Comparison of ENCODE assay signal across 18 cellular contexts in genomic region chr7:94188350-94188749, GRCh38.
DNase-seq lines count a peak whose midpoint lies in the region; ATAC-seq and TF ChIP-seq lines count a peak whose summit lies in the region.
"Had no signal": no experiment of that assay in that cellular context is flagged by ENCODE, and none has a peak within 500 bp of the region (broad histone marks: within the 10 kb centered on the region; RNA-seq: fewer than 3 reads in every experiment).

No MANE protein-coding gene starts in this region.

- peak overlapping the region; percentile 88 for H2BK5ac ChIP-seq in IMR-90 (ENCODE audit: low read depth, low read length, poor library complexity, severe bottlenecking)

- H3K4me2 ChIP-seq in IMR-90 (ENCODE audit: low read depth, low read length): no peak overlapping the region

- no peaks in the 10 kb centered on the region for H3K36me3 ChIP-seq in IMR-90 (ENCODE audit: control insufficient read depth, insufficient read depth, low read length)
- H3K36me3 ChIP-seq: BE2C, SJCRH30 had no signal

- no peak overlapping the region for H3K14ac ChIP-seq in IMR-90 (replicated peaks; ENCODE audit: low read depth, low read length)

- H3K9me1 ChIP-seq in IMR-90 (ENCODE audit: insufficient read depth, low read length): peaks cover 3% of the 10 kb centered on the region; the same call in 1 of the 2 replicates

- ATAC-seq in IMR-90 (ENCODE audit: low read depth) (no peak), HG03108 (IDR thresholded peaks at IDR 0.05; ENCODE audit: unreplicated experiment) (no peak)

- no peak overlapping the region for H2AFZ ChIP-seq in IMR-90 (replicated peaks; ENCODE audit: low read length, poor library complexity)

- peak overlapping the region; percentile 74; the same call in 1 of the 2 replicates for H2BK20ac ChIP-seq in IMR-90 (ENCODE audit: low read depth, low read length)

- no peaks in the 10 kb centered on the region for H4K20me1 ChIP-seq in IMR-90 (ENCODE audit: insufficient read depth, low read length)

- no peaks in the 10 kb centered on the region for H3K27me3 Mint-ChIP-seq in osteocyte (ENCODE audit: unreplicated experiment)

- H2BK15ac ChIP-seq in IMR-90 (ENCODE audit: low read depth, low read length): peak overlapping the region; percentile 92; the same call in 2 of the 3 replicates

- BruUV-seq in IMR-90 (replicated peaks; lab: Mats Ljungman, UMichigan): no TSS peak

- peak overlapping the region; percentile 10; the same call in 1 of the 2 replicates for H3K4ac ChIP-seq in IMR-90 (ENCODE audit: low read depth, low read length)

- dilution Hi-C loops in IMR-90 (cut with HindIII; ENCODE audit: low sequenced_read_pairs, unreplicated experiment): no loop called here

- peaks cover 27% of the 10 kb centered on the region for H3K9me3 Mint-ChIP-seq in osteocyte (ENCODE audit: unreplicated experiment)

- no peak for TF ChIP-seq RAD21 in IMR-90 (IDR thresholded peaks at IDR 0.05; ENCODE audit: low read length)

- H3K23ac ChIP-seq in IMR-90 (ENCODE audit: low read depth, low read length): no peak overlapping the region

- peak; percentile 13 for DNase-seq in AG10803 (ENCODE audit: low read depth)
- no peak for DNase-seq in IMR-90
- peak; percentile 6 for DNase-seq in fibroblast of gingiva (ENCODE audit: low read depth)
- no peak for DNase-seq in osteocyte (ENCODE audit: extremely low spot score, unreplicated experiment)
- DNase-seq in DMS79 (lab: John Stamatoyannopoulos, UW): no peak
- DNase-seq in NCI-H2171 (lab: John Stamatoyannopoulos, UW): no peak
- DNase-seq: BE2C, DMS53, EL, KG1, NCI-H1092 treated with DMSO at 0.1 percent for 48 hours, NCI-H1436 treated with DMSO at 0.1 percent for 48 hours, NCI-H2029, NCI-H345, NCI-H526, SJCRH30 had no signal

- POLR2A ChIA-PET in IMR-90 (lab: Charles Lee; ENCODE audit: unreplicated experiment): interaction anchor here (0.5 kb wide), 1 partner anchor 69 kb away, joined by 3 read pairs; no protein-coding TSS in a partner anchor

- no peak for TF ChIP-seq CTCF in AG10803 (conservative IDR thresholded peaks at IDR 0.05; ENCODE audit: low read length)
- TF ChIP-seq CTCF in IMR-90 (conservative IDR thresholded peaks at IDR 0.05; ENCODE audit: low read depth, low read length): no peak
- no peak for TF ChIP-seq CTCF in osteocyte (IDR thresholded peaks at IDR 0.05)

- H3K79me1 ChIP-seq in IMR-90 (ENCODE audit: low read depth in 1 of 2, low read length in 2 of 2): no peaks in the 10 kb centered on the region; a peak in 1 of 4 replicates

- no peaks in the 10 kb centered on the region for H3K9me3 ChIP-seq in IMR-90 (ENCODE audit: control insufficient read depth, insufficient read depth, low read length)
- H3K9me3 ChIP-seq: BE2C had no signal

- no peak overlapping the region for H3K56ac ChIP-seq in IMR-90 (ENCODE audit: extremely low read depth, insufficient read depth, low read length)

- H2BK120ac ChIP-seq in IMR-90 (ENCODE audit: low read depth, low read length): peak overlapping the region; percentile 37; the same call in 1 of the 2 replicates

- 0 out of 4 replicates have a peak overlapping the region, but pooled peaks have one; percentile 3 to 10 for H4K8ac ChIP-seq in IMR-90 (ENCODE audit: low read depth in 2 of 2, low read length in 2 of 2)

- CTCF ChIA-PET in IMR-90 (lab: Yijun Ruan, JAX): no interaction called here

- no peak overlapping the region for H3K4me3 Mint-ChIP-seq in osteocyte (ENCODE audit: unreplicated experiment)

- peaks cover 47% of the 10 kb centered on the region for H3K4me1 Mint-ChIP-seq in osteocyte (ENCODE audit: unreplicated experiment)

- H3K4me3 ChIP-seq in AG10803 (ENCODE audit: low read length): no peak overlapping the region
- no peak overlapping the region for H3K4me3 ChIP-seq in IMR-90 (ENCODE audit: insufficient read depth, low read depth, low read length)
- H3K4me3 ChIP-seq: SJCRH30 had no signal

- H4K91ac ChIP-seq in IMR-90 (ENCODE audit: insufficient read depth, low read depth, low read length): no peak overlapping the region

- peak overlapping the region; percentile 69; the same call in 1 of the 2 replicates for H4K5ac ChIP-seq in IMR-90 (ENCODE audit: low read depth, low read length)

- intact Hi-C loops in IMR-90 (cut with micrococcal nuclease): no loop called here

- H3K27ac Mint-ChIP-seq in osteocyte (ENCODE audit: unreplicated experiment): peak overlapping the region; percentile 31

- H3K27ac ChIP-seq in IMR-90 (ENCODE audit: insufficient read depth, low read length): no peak overlapping the region
- H3K27ac ChIP-seq: HL-60, SJCRH30 had no signal

- no peak for TF ChIP-seq POLR2A in IMR-90 (IDR thresholded peaks at IDR 0.05; ENCODE audit: low read depth, low read length)

- H3K27me3 ChIP-seq in IMR-90 (ENCODE audit: control insufficient read depth, insufficient read depth, low read length): no peaks in the 10 kb centered on the region
- H3K27me3 ChIP-seq: BE2C, SJCRH30 had no signal

- in situ Hi-C loops in IMR-90 (cut with MboI; ENCODE audit: low sequenced_read_pairs): no loop called here

- H2AK9ac ChIP-seq in IMR-90 (replicated peaks; ENCODE audit: low read depth, low read length, poor library complexity): no peak overlapping the region

- peak overlapping the region; percentile 62; the same call in 1 of the 2 replicates for H3K18ac ChIP-seq in IMR-90 (ENCODE audit: low read depth, low read length)

- no peak overlapping the region for H2AK5ac ChIP-seq in IMR-90 (ENCODE audit: low read depth, low read length)

- WGBS in IMR-90 (ENCODE audit: extremely low coverage in 2 of 2, insufficient read length in 1 of 2), 2 experiments: no CpG with 5 or more reads among the region's 2 CpGs

- peaks cover 4% of the 10 kb centered on the region; the same call in 1 of the 2 replicates for H3K4me1 ChIP-seq in IMR-90 (ENCODE audit: control insufficient read depth, insufficient read depth, low read length)
- H3K4me1 ChIP-seq: BE2C had no signal

- no peak overlapping the region for H3K9ac ChIP-seq in IMR-90 (ENCODE audit: low read depth, low read length)

- H3K36me3 Mint-ChIP-seq in osteocyte (ENCODE audit: unreplicated experiment): peaks cover 20% of the 10 kb centered on the region

TF ChIP-seq in IMR-90, 13 proteins besides CTCF, POLR2A, EP300 and RAD21:
- TF ChIP-seq USF2 (IDR thresholded peaks at IDR 0.05; ENCODE audit: low read depth, low read length): no peak
- TF ChIP-seq MAFK (IDR thresholded peaks at IDR 0.05; ENCODE audit: low read depth, low read length): no peak
- TF ChIP-seq CEBPB (IDR thresholded peaks at IDR 0.05; ENCODE audit: low read depth, low read length): no peak
- TF ChIP-seq BHLHE40 (IDR thresholded peaks at IDR 0.05; ENCODE audit: low read depth, low read length): no peak
- TF ChIP-seq NFE2L2 (IDR thresholded peaks at IDR 0.05; ENCODE audit: low read depth, low read length): no peak
- TF ChIP-seq FOS (IDR thresholded peaks at IDR 0.05; ENCODE audit: low read depth, low read length): no peak
- no peak for TF ChIP-seq SMC3 (IDR thresholded peaks at IDR 0.05; ENCODE audit: low read depth, low read length)
- TF ChIP-seq RFX5 (IDR thresholded peaks at IDR 0.05; ENCODE audit: low read depth, low read length): no peak
- TF ChIP-seq MXI1 (IDR thresholded peaks at IDR 0.05; ENCODE audit: borderline replicate concordance, low read depth, low read length): no peak
- no peak for TF ChIP-seq MAZ (IDR thresholded peaks at IDR 0.05; ENCODE audit: borderline replicate concordance, low read depth, low read length)
- TF ChIP-seq ELK1 (IDR thresholded peaks at IDR 0.05; ENCODE audit: borderline replicate concordance, low read depth, low read length): no peak
- TF ChIP-seq CHD1 (IDR thresholded peaks at IDR 0.05; ENCODE audit: low read depth, low read length): no peak
- TF ChIP-seq RCOR1 (IDR thresholded peaks at IDR 0.05; ENCODE audit: insufficient replicate concordance, low read length): no peak

Comparison
In these comparisons a context has a peak if more than half of its experiments do, and no peak if none do; other contexts are left out.
1. DNase-seq: peak in AG10803 (single experiment) and fibroblast of gingiva (single experiment); none in IMR-90 (single experiment), osteocyte (single experiment), DMS79 (single experiment) and NCI-H2171 (single experiment).